In genomic region chr12:25594376-25594775, GRCh38 we compare ENCODE assay signal across 15 cellular contexts. TPM values are rescaled to one million over a fixed set of nuclear protein-coding genes. Genes with fewer than 3 reads are reported as not detected.
A peak's percentile ranks its signal among the peaks of the same experiment; 100 is the strongest.
DNase-seq lines count a peak whose midpoint lies in the region; TF ChIP-seq lines count a peak whose summit lies in the region.
"Had no signal": no experiment of that assay in that cellular context is flagged by ENCODE, and none has a peak within 500 bp of the region (broad histone marks: within the 10 kb centered on the region; RNA-seq: fewer than 3 reads in every experiment).

No MANE protein-coding gene starts in this region.

- no peak for TF ChIP-seq POLR2A in uterus (IDR thresholded peaks at IDR 0.05)

- H3K36me3 Mint-ChIP-seq in activated naive CD8-positive, alpha-beta T cell = peaks cover 10% of the 10 kb centered on the region
- H3K36me3 Mint-ChIP-seq in activated naive CD8-positive, alpha-beta T cell treated with anti-CD3 and anti-CD28 coated beads for 36 hours = peaks cover 18% of the 10 kb centered on the region

- H3K4me1 Mint-ChIP-seq in activated naive CD8-positive, alpha-beta T cell (ENCODE audit: low read depth) = peaks cover 63% of the 10 kb centered on the region
- peaks cover 32% of the 10 kb centered on the region for H3K4me1 Mint-ChIP-seq in activated naive CD8-positive, alpha-beta T cell treated with anti-CD3 and anti-CD28 coated beads for 36 hours
- H3K4me1 Mint-ChIP-seq: GM23338 had no signal

- H3K36me3 ChIP-seq in uterus = no peaks in the 10 kb centered on the region
- H3K36me3 ChIP-seq: BLaER1 had no signal

- TF ChIP-seq CTCF in HFF-Myc (IDR thresholded peaks at IDR 0.05; ENCODE audit: low read depth, low read length, missing control alignments) (no peak), uterus (IDR thresholded peaks at IDR 0.05) (no peak)

- no peaks in the 10 kb centered on the region for H3K27me3 Mint-ChIP-seq in activated naive CD8-positive, alpha-beta T cell
- no peaks in the 10 kb centered on the region for H3K27me3 Mint-ChIP-seq in activated naive CD8-positive, alpha-beta T cell treated with anti-CD3 and anti-CD28 coated beads for 36 hours

- H3K27ac ChIP-seq in uterus = no peak overlapping the region
- H3K27ac ChIP-seq: BLaER1 had no signal

- H3K9me3 Mint-ChIP-seq in activated naive CD8-positive, alpha-beta T cell (ENCODE audit: low read depth) = peaks cover 25% of the 10 kb centered on the region
- peaks cover 27% of the 10 kb centered on the region for H3K9me3 Mint-ChIP-seq in activated naive CD8-positive, alpha-beta T cell treated with anti-CD3 and anti-CD28 coated beads for 36 hours

- H3K4me3 Mint-ChIP-seq in activated naive CD8-positive, alpha-beta T cell = no peak overlapping the region
- H3K4me3 Mint-ChIP-seq in activated naive CD8-positive, alpha-beta T cell treated with anti-CD3 and anti-CD28 coated beads for 36 hours = no peak overlapping the region
- H3K4me3 Mint-ChIP-seq: GM23338 had no signal

- DNase-seq in activated naive CD8-positive, alpha-beta T cell treated with anti-CD3 and anti-CD28 coated beads for 36 hours = no peak
- DNase-seq in HFF-Myc (ENCODE audit: extremely low read depth, low read depth) (peak; percentile 64), fibroblast of peridontal ligament (ENCODE audit: extremely low read depth) (peak; percentile 36), skeletal muscle cell (ENCODE audit: low read depth) (peak; percentile 58), NAMALWA (ENCODE audit: low spot score) (no peak), uterus (no peak), kidney glomerular epithelial cell (lab: John Stamatoyannopoulos, UW) (no peak)
- DNase-seq: 8988T, DMS53, H7, IMR-90 had no signal

- H3K27me3 ChIP-seq in uterus = no peaks in the 10 kb centered on the region
- H3K27me3 ChIP-seq: BLaER1 had no signal

- intact Hi-C loops in uterus (cut with DNase I; ENCODE audit: low total_unique reads) = no loop called here

- H3K9me3 ChIP-seq in uterus = no peaks in the 10 kb centered on the region
- H3K9me3 ChIP-seq: BLaER1 had no signal

- peak overlapping the region; percentile 51 for H3K27ac Mint-ChIP-seq in activated naive CD8-positive, alpha-beta T cell
- H3K27ac Mint-ChIP-seq in activated naive CD8-positive, alpha-beta T cell treated with anti-CD3 and anti-CD28 coated beads for 36 hours = no peak overlapping the region
- H3K27ac Mint-ChIP-seq: GM23338 had no signal

- no peaks in the 10 kb centered on the region for H3K4me1 ChIP-seq in uterus
- H3K4me1 ChIP-seq: BLaER1 had no signal

- H3K4me3 ChIP-seq in HFF-Myc (replicated peaks; ENCODE audit: low read depth, low read length) (no peak overlapping the region), skeletal muscle cell (ENCODE audit: low read depth, low read length) (no peak overlapping the region), uterus (no peak overlapping the region)
- H3K4me3 ChIP-seq: BLaER1, GM23338 had no signal

RNA-seq across cellular contexts. Expression of gene LMNTD1, which starts 41.3 kb away (rescaled TPM):
- not detected for total RNA-seq in activated naive CD8-positive, alpha-beta T cell treated with anti-CD3 and anti-CD28 coated beads for 36 hours
- 1 to 10 TPM in 1 of 4 donors, not detected in 3; 6.6 TPM for total RNA-seq in uterus
- total RNA-seq: GM23338, HT-29 had no signal

Comparison
In these comparisons a context has a peak if more than half of its experiments do, and no peak if none do; other contexts are left out.
1. DNase-seq: peak in HFF-Myc (single experiment), fibroblast of peridontal ligament (single experiment) and skeletal muscle cell (single experiment); none in activated naive CD8-positive, alpha-beta T cell treated with anti-CD3 and anti-CD28 coated beads for 36 hours (single experiment), NAMALWA (single experiment), uterus (0 of 2) and kidney glomerular epithelial cell (single experiment).